15 cellular contexts compared by ENCODE assay signal in genomic region chr16:24771132-24771778, GRCh38. TPM values are rescaled to one million over a fixed set of nuclear protein-coding genes. Genes with fewer than 3 reads are reported as not detected.
DNase-seq lines count a peak whose midpoint lies in the region; ATAC-seq and TF ChIP-seq lines count a peak whose summit lies in the region.
"Had no signal": no experiment of that assay in that cellular context is flagged by ENCODE, and none has a peak within 500 bp of the region (broad histone marks: within the 10 kb centered on the region; RNA-seq: fewer than 3 reads in every experiment).

No MANE protein-coding gene starts in this region.

- peaks cover 0 to 24% of the 10 kb centered on the region in 2 donors for H3K36me3 Mint-ChIP-seq in activated T-cell treated with anti-CD3 and anti-CD28 coated beads, Interleukin-2, amount 50 U/mL, for 72 hours (ENCODE audit: insufficient read depth in 2 of 2)
- peaks cover 60% of the 10 kb centered on the region for H3K36me3 Mint-ChIP-seq in nephron progenitor cell (ENCODE audit: low read depth)

- H3K36me3 ChIP-seq in stomach, result peaks cover 0 to 17% (median 12%) of the 10 kb centered on the region in 4 donors

- TF ChIP-seq EP300 in stomach (IDR thresholded peaks at IDR 0.05), result no peak

- H3K9me3 Mint-ChIP-seq in activated T-cell treated with anti-CD3 and anti-CD28 coated beads, Interleukin-2, amount 50 U/mL, for 72 hours, result no peaks in the 10 kb centered on the region
- H3K9me3 Mint-ChIP-seq in nephron progenitor cell, result peaks cover 8% of the 10 kb centered on the region
- H3K9me3 Mint-ChIP-seq: immature natural killer cell, type B pancreatic cell had no signal

- no peaks in the 10 kb centered on the region for H3K27me3 Mint-ChIP-seq in activated T-cell treated with anti-CD3 and anti-CD28 coated beads, Interleukin-2, amount 50 U/mL, for 72 hours (ENCODE audit: low read depth)
- no peaks in the 10 kb centered on the region for H3K27me3 Mint-ChIP-seq in nephron progenitor cell (ENCODE audit: low read depth, poor library complexity)
- H3K27me3 Mint-ChIP-seq: type B pancreatic cell had no signal

- no peak for TF ChIP-seq POLR2A in stomach (IDR thresholded peaks at IDR 0.05)

- no peaks in the 10 kb centered on the region for H3K27me3 ChIP-seq in stomach
- H3K27me3 ChIP-seq: esophagus muscularis mucosa had no signal

- H3K4me1 Mint-ChIP-seq in activated T-cell treated with anti-CD3 and anti-CD28 coated beads, Interleukin-2, amount 50 U/mL, for 72 hours (ENCODE audit: low read depth), result peaks cover 33% of the 10 kb centered on the region
- H3K4me1 Mint-ChIP-seq in nephron progenitor cell, result no peaks in the 10 kb centered on the region

- no peak for TF ChIP-seq CTCF in epithelial cell of esophagus (IDR thresholded peaks at IDR 0.05; ENCODE audit: insufficient read depth, low read depth, low read length, missing control alignments)
- TF ChIP-seq CTCF in stomach (IDR thresholded peaks at IDR 0.05), result no peak
- no peak for TF ChIP-seq CTCF in nephron progenitor cell (IDR thresholded peaks at IDR 0.05)

- H3K9me3 ChIP-seq in stomach, result no peaks in the 10 kb centered on the region
- H3K9me3 ChIP-seq: esophagus muscularis mucosa had no signal

- peak overlapping the region in 1 of 5 donors; percentile 7 for H3K27ac ChIP-seq in stomach

- intact Hi-C loops in stomach (cut with DNase I; ENCODE audit: low total_unique reads), result no loop called here

- WGBS in stomach, 5 donors, result 75 to 83% (median 78%) methylated on average over 5 of the region's 5 CpGs

- H3K4me1 ChIP-seq in stomach, result peaks cover 7 to 51% (median 31%) of the 10 kb centered on the region in 4 donors

- H3K4me3 Mint-ChIP-seq in activated T-cell treated with anti-CD3 and anti-CD28 coated beads, Interleukin-2, amount 50 U/mL, for 72 hours, result no peak overlapping the region
- H3K4me3 Mint-ChIP-seq in nephron progenitor cell, result no peak overlapping the region
- H3K4me3 Mint-ChIP-seq: immature natural killer cell, type B pancreatic cell had no signal

- H3K27ac Mint-ChIP-seq in activated T-cell treated with anti-CD3 and anti-CD28 coated beads, Interleukin-2, amount 50 U/mL, for 72 hours, result peak overlapping the region; percentile 44
- no peak overlapping the region for H3K27ac Mint-ChIP-seq in nephron progenitor cell
- H3K27ac Mint-ChIP-seq: type B pancreatic cell had no signal

- no peak overlapping the region for H3K4me3 ChIP-seq in epithelial cell of esophagus (ENCODE audit: low read length)
- H3K4me3 ChIP-seq in skeletal muscle cell (ENCODE audit: low read depth, low read length), result no peak overlapping the region
- H3K4me3 ChIP-seq in stomach, result no peak overlapping the region
- H3K4me3 ChIP-seq: esophagus muscularis mucosa had no signal

- ATAC-seq in activated T-cell treated with anti-CD3 and anti-CD28 coated beads, Interleukin-2, amount 50 U/mL, for 72 hours (replicated peaks in 1 of 2), result peak; percentile 79 to 80

- DNase-seq in activated T-cell treated with anti-CD3 and anti-CD28 coated beads, Interleukin-2, amount 50 U/mL, for 72 hours, result peak in 1 of 2 donors; percentile 14
- no peak for DNase-seq in activated T-cell treated with anti-CD3 and anti-CD28 coated beads, Interleukin-2, amount 50 U/mL, for 1 hour
- DNase-seq in NCI-H82 (lab: John Stamatoyannopoulos, UW), result peak; percentile 60
- peak; percentile 26 for DNase-seq in epithelial cell of esophagus (ENCODE audit: low read depth)
- peak; percentile 9 for DNase-seq in skeletal muscle cell (ENCODE audit: low read depth)
- DNase-seq in stomach, result no peak
- no peak for DNase-seq in NCI-H128 (lab: John Stamatoyannopoulos, UW; ENCODE audit: unreplicated experiment)
- no peak for DNase-seq in nephron progenitor cell
- DNase-seq: activated CD8-positive, alpha-beta memory T cell treated with anti-CD3 and anti-CD28 coated beads, Interleukin-2, amount 50 U/mL, for 48 hours; immature natural killer cell; MV-4-11; NCI-H345; T-helper 9 cell had no signal

RNA-seq across cellular contexts. Expression of gene TNRC6A, which starts 41.8 kb away (rescaled TPM):
- 10 to 100 TPM; 37.4 to 39.7 TPM for total RNA-seq in activated T-cell treated with anti-CD3 and anti-CD28 coated beads, Interleukin-2, amount 50 U/mL, for 72 hours
- total RNA-seq in stomach, result 10 to 100 TPM; 37.1 to 59.6 (median 47.3) TPM
- 10 to 100 TPM in 1 of 3 donors, 1 to 10 TPM in 2; 6.8 to 30.2 (median 10.0) TPM for polyA plus RNA-seq in stomach

Comparison
In these comparisons a context has a peak if more than half of its experiments do, and no peak if none do; other contexts are left out.
1. DNase-seq: peak in NCI-H82 (single experiment), epithelial cell of esophagus (single experiment) and skeletal muscle cell (single experiment); none in activated T-cell treated with anti-CD3 and anti-CD28 coated beads, Interleukin-2, amount 50 U/mL, for 1 hour (single experiment), stomach (single experiment), NCI-H128 (single experiment) and nephron progenitor cell (single experiment).